8 cellular contexts compared by ENCODE assay signal in the genomic region with DNA sequence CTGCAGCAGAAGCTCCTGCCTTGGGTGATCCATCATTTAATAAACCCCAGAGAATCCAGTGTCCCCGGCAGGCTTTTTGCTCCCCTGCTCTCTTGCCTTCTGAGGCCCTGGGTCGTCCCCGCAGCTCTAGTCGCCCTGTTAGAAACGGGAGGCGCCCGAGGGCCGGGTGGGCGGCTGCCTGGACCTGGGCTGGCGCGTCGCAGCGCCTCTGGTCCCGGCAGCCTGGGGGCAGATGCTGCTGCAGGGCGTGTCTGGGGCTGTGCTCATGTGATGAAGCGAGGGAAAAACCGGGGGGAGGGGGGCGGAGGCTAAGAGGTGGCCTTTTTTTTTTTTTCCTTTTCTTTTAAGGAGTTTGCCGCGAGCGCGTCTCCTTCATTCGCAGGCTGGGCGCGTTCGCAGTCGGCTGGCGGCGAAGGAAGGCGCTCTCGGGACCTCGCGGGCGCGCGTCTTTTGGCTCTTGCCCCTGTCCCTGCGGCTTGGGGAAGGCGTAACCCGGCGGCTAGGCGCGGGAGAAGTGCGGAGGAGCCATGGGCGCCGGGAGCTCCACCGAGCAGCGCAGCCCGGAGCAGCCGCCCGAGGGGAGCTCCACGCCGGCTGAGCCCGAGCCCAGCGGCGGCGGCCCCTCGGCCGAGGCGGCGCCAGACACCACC. TPM values are rescaled to one million over a fixed set of nuclear protein-coding genes. Genes with fewer than 3 reads are reported as not detected.
DNase-seq lines count a peak whose midpoint lies in the region; ATAC-seq, FAIRE-seq and TF ChIP-seq lines count a peak whose summit lies in the region.

No MANE protein-coding gene starts in this region.

- TF ChIP-seq EP300 in sigmoid colon (IDR thresholded peaks at IDR 0.05): peak in 2 of 4 donors; percentile 16 to 31

- no peak overlapping the region for H2AK5ac ChIP-seq in H9 (ENCODE audit: insufficient read length, low read length)

- peak overlapping the region; percentile 76 for H3K4me2 ChIP-seq in H9 (ENCODE audit: insufficient read depth, insufficient read length, low read length)

- H2BK15ac ChIP-seq in H9 (ENCODE audit: low read depth, low read length): no peak overlapping the region; the same call in 1 of the 2 replicates

- no peaks in the 10 kb centered on the region for H4K20me1 ChIP-seq in H9 (ENCODE audit: control insufficient read depth, insufficient read depth, insufficient read length)

- peak overlapping the region; percentile 97 for H3K14ac ChIP-seq in H9 (ENCODE audit: insufficient read depth, low read length)

- H3K36me3 Mint-ChIP-seq in H9 (ENCODE audit: insufficient read depth in 1 of 3, low read depth in 3 of 3) (peaks cover 0 to 1% (median 0%) of the 10 kb centered on the region in 3 experiments; a peak in 3 of 7 replicates), MCF 10A (ENCODE audit: insufficient read depth, unreplicated experiment) (no peaks in the 10 kb centered on the region)

- H3K27ac Mint-ChIP-seq in H9 (peak overlapping the region; percentile 94 to 97 (median 95); a peak in 6 of 7 replicates), MCF 10A (ENCODE audit: low read depth, unreplicated experiment) (no peak overlapping the region)

- H3K23me2 ChIP-seq in H9 (ENCODE audit: insufficient read length, low read depth, low read length, poor library complexity, severe bottlenecking): peaks cover 18% of the 10 kb centered on the region

- no peak overlapping the region for H3K56ac ChIP-seq in H9 (ENCODE audit: insufficient read length, low read depth, low read length)

- no peak for FAIRE-seq in RCC 7860 (lab: Jason Lieb, UNC)

- peak; percentile 7 for TF ChIP-seq CTCF in AG04449 (IDR thresholded peaks at IDR 0.05; ENCODE audit: insufficient read depth, low read length, missing control alignments)
- TF ChIP-seq CTCF in H9 (conservative IDR thresholded peaks at IDR 0.05): 0 out of 3 replicates have a peak, but pooled peaks have one; percentile 10
- TF ChIP-seq CTCF in MCF 10A (IDR thresholded peaks at IDR 0.05; ENCODE audit: unreplicated experiment): no peak
- TF ChIP-seq CTCF in sigmoid colon (IDR thresholded peaks at IDR 0.05): no peak

- H3K36me3 ChIP-seq in iPS-18a (ENCODE audit: control insufficient read depth, low read depth, low read length) (no peaks in the 10 kb centered on the region), sigmoid colon (no peaks in the 10 kb centered on the region)

- no peaks in the 10 kb centered on the region for H3K27me3 ChIP-seq in H9 (ENCODE audit: insufficient read depth, low read length)
- peaks cover 21% of the 10 kb centered on the region for H3K27me3 ChIP-seq in iPS-18a (ENCODE audit: control insufficient read depth, insufficient read depth, low read length)
- no peaks in the 10 kb centered on the region for H3K27me3 ChIP-seq in sigmoid colon

- H3K27me3 Mint-ChIP-seq in H9 (ENCODE audit: low read depth): peaks cover 28% of the 10 kb centered on the region
- peaks cover 50% of the 10 kb centered on the region for H3K27me3 Mint-ChIP-seq in MCF 10A (ENCODE audit: insufficient read depth, unreplicated experiment)

- H3K23ac ChIP-seq in H9 (ENCODE audit: insufficient read length, low read depth, low read length): no peak overlapping the region

- DNase-seq in AG04449 (ENCODE audit: low read depth, low spot score): no peak
- DNase-seq in H9: peak; percentile 94
- peak; percentile 5 for DNase-seq in RCC 7860 (ENCODE audit: low spot score)
- DNase-seq in MCF 10A (ENCODE audit: unreplicated experiment): peak; percentile 11
- DNase-seq in sigmoid colon: peak; percentile 97
- DNase-seq in UCSD-AML1 (lab: John Stamatoyannopoulos, UW; ENCODE audit: unreplicated experiment): no peak

- no peak overlapping the region for H2BK120ac ChIP-seq in H9 (ENCODE audit: low read depth, low read length, poor library complexity, severe bottlenecking)

- H3K4me1 ChIP-seq in H9 (ENCODE audit: insufficient read depth, low read length): no peaks in the 10 kb centered on the region; the same call in 1 of the 2 replicates
- H3K4me1 ChIP-seq in iPS-18a (ENCODE audit: control insufficient read depth, low read depth, low read length): peaks cover 14% of the 10 kb centered on the region
- H3K4me1 ChIP-seq in sigmoid colon: peaks cover 0 to 38% (median 17%) of the 10 kb centered on the region in 4 donors

- peak overlapping the region; percentile 94 for H2BK20ac ChIP-seq in H9 (ENCODE audit: low read depth, low read length, poor library complexity, severe bottlenecking)

- H3K4ac ChIP-seq in H9 (ENCODE audit: low read depth, low read length): no peak overlapping the region; the same call in 1 of the 2 replicates

- peak overlapping the region; percentile 86 for H3K4me3 ChIP-seq in AG04449 (ENCODE audit: low read depth, low read length)
- peak overlapping the region; percentile 77 for H3K4me3 ChIP-seq in iPS-18a (ENCODE audit: low read length)
- H3K4me3 ChIP-seq in sigmoid colon: peak overlapping the region; percentile 71 to 98 (median 93)

- H3K9me3 ChIP-seq in H9 (ENCODE audit: control insufficient read depth, low read depth, low read length) (no peaks in the 10 kb centered on the region), iPS-18a (ENCODE audit: control insufficient read depth, low read depth, low read length) (no peaks in the 10 kb centered on the region), sigmoid colon (no peaks in the 10 kb centered on the region)

- peaks cover 6% of the 10 kb centered on the region; the same call in 1 of the 2 replicates for H3K79me2 ChIP-seq in H9 (ENCODE audit: insufficient read depth, low read length)

- no peaks in the 10 kb centered on the region for H3K79me1 ChIP-seq in H9 (ENCODE audit: insufficient read depth, low read depth, low read length, poor library complexity, severe bottlenecking)

- no peak overlapping the region for H3T11ph ChIP-seq in H9 (ENCODE audit: low read length)

- intact Hi-C loops in MCF 10A (cut with micrococcal nuclease): no loop called here
- intact Hi-C loops in sigmoid colon (cut with DNase I): loop anchor here (2.0 to 5.0 kb wide), 5 partner anchors 52 to 348 kb away; a partner anchor contains a TSS

- H2AFZ ChIP-seq in H9 (ENCODE audit: low read length): peak overlapping the region; percentile 41

- no peak overlapping the region for H2BK5ac ChIP-seq in H9 (ENCODE audit: insufficient read length, low read length)

- H3K18ac ChIP-seq in H9 (ENCODE audit: insufficient read length, low read depth, low read length): peak overlapping the region; percentile 96

- CTCF ChIA-PET in AG04449 (lab: Yijun Ruan, JAX) (interaction anchor here (0.8 to 2.0 kb wide), 7 partner anchors 10 to 310 kb away, joined by 3 to 7 read pairs (median 3); no protein-coding TSS in a partner anchor), MCF 10A (lab: Yijun Ruan, JAX) (interaction anchor here (0.6 kb wide), 1 partner anchor 30 kb away, joined by 4 read pairs; no protein-coding TSS in a partner anchor)

- H3K9me3 Mint-ChIP-seq in H9 (no peaks in the 10 kb centered on the region; a peak in 1 of 5 replicates), MCF 10A (ENCODE audit: unreplicated experiment) (no peaks in the 10 kb centered on the region)

- H3K4me1 Mint-ChIP-seq in H9 (peaks cover 26 to 28% of the 10 kb centered on the region in 2 experiments), MCF 10A (ENCODE audit: insufficient read depth, unreplicated experiment) (no peaks in the 10 kb centered on the region)

- no peak overlapping the region for H4K8ac ChIP-seq in H9 (replicated peaks; ENCODE audit: insufficient read length, low read depth, low read length)

- H4K91ac ChIP-seq in H9 (ENCODE audit: insufficient read length, low read depth, low read length): no peak overlapping the region

- no TSS peak for BruUV-seq in MCF 10A (replicated peaks; lab: Mats Ljungman, UMichigan)

- POLR2A ChIA-PET in AG04449 (lab: Yijun Ruan, JAX): interaction anchor here (0.7 to 2.2 kb wide), 6 partner anchors 9 to 348 kb away, joined by 3 to 8 read pairs (median 3); no protein-coding TSS in a partner anchor
- POLR2A ChIA-PET in MCF 10A (lab: Yijun Ruan, JAX): interaction anchor here (0.5 kb wide), 1 partner anchor 223 kb away, joined by 4 read pairs; no protein-coding TSS in a partner anchor

- peak overlapping the region; percentile 85 to 95 for H3K4me3 Mint-ChIP-seq in H9
- H3K4me3 Mint-ChIP-seq in MCF 10A (ENCODE audit: unreplicated experiment): peak overlapping the region; percentile 71

- peak; percentile 59 to 85 for TF ChIP-seq POLR2A in sigmoid colon (IDR thresholded peaks at IDR 0.05)

- ATAC-seq in GM21723 (IDR thresholded peaks at IDR 0.05; ENCODE audit: unreplicated experiment): no peak

- H3K27ac ChIP-seq in H9 (ENCODE audit: insufficient read length, low read depth, low read length) (peak overlapping the region; percentile 21), iPS-18a (ENCODE audit: low read length) (no peak overlapping the region), sigmoid colon (peak overlapping the region; percentile 96 to 98 (median 97))

- no peak overlapping the region for H2BK12ac ChIP-seq in H9 (ENCODE audit: insufficient read length, low read depth, low read length)

- WGBS in H9 (ENCODE audit: extremely low coverage, insufficient read length, low lambda C conversion rate): no CpG with 5 or more reads among the region's 60 CpGs
- WGBS in sigmoid colon, 2 donors: 1% methylated on average over 60 of the region's 60 CpGs

- H3K9ac ChIP-seq in H9 (ENCODE audit: extremely low read depth, insufficient read length, low read length): peak overlapping the region; percentile 83
- peak overlapping the region; percentile 72 for H3K9ac ChIP-seq in iPS-18a (ENCODE audit: low read length)

- H4K5ac ChIP-seq in H9 (ENCODE audit: insufficient read length, low read depth, low read length): no peak overlapping the region

RNA-seq across cellular contexts. Expression of a gene that starts 0.4 kb away (rescaled TPM):
- total RNA-seq in H9 (2021): 48.5 and 52.3 TPM in 2 replicates
- 0.34 and 0.63 TPM in 2 replicates for total RNA-seq in MCF 10A (2022)
- 100 to 1,000 TPM; 133 to 244 (median 209) TPM for total RNA-seq in sigmoid colon
- polyA plus RNA-seq in sigmoid colon: 10 to 100 TPM in 1 of 3 donors, 1 to 10 TPM in 2; 1.2 to 17.2 (median 9.0) TPM

Comparison
In these comparisons a context has a peak if more than half of its experiments do, and no peak if none do; other contexts are left out.
1. DNase-seq: peak in H9 (single experiment), RCC 7860 (single experiment), MCF 10A (single experiment) and sigmoid colon (single experiment); none in AG04449 (single experiment) and UCSD-AML1 (single experiment).
2. CTCF ChIP-seq: peak in AG04449 (single experiment) and H9 (single experiment); none in MCF 10A (single experiment) and sigmoid colon (0 of 4).
3. RNA of a gene that starts 0.4 kb away (total RNA-seq): 133 to 244 TPM in sigmoid colon and 48.5 to 52.3 TPM in H9; 0.34 to 0.63 TPM in MCF 10A; every median in the first group is over 10 times any median in the second.
4. Peak in every context shown above with its lines, with median percentiles within 50 percentile points of each other: H3K4me3 ChIP-seq.